In genomic region chr3:152251916-152252315, GRCh38 we compare ENCODE assay signal across 22 cellular contexts. TPM values are rescaled to one million over a fixed set of nuclear protein-coding genes. Genes with fewer than 3 reads are reported as not detected.
DNase-seq lines count a peak whose midpoint lies in the region; ATAC-seq, FAIRE-seq and TF ChIP-seq lines count a peak whose summit lies in the region.
"Had no signal": no experiment of that assay in that cellular context is flagged by ENCODE, and none has a peak within 500 bp of the region (broad histone marks: within the 10 kb centered on the region; RNA-seq: fewer than 3 reads in every experiment).

No MANE protein-coding gene starts in this region.

- H3K27me3 ChIP-seq in HL-60 (ENCODE audit: insufficient read depth, poor library complexity, severe bottlenecking) = no peaks in the 10 kb centered on the region
- H3K27me3 ChIP-seq: BE2C, upper lobe of left lung had no signal

- H3K27me3 Mint-ChIP-seq in activated naive CD4-positive, alpha-beta T cell treated with anti-CD3 and anti-CD28 coated beads for 36 hours (ENCODE audit: low read depth) = no peaks in the 10 kb centered on the region
- no peaks in the 10 kb centered on the region for H3K27me3 Mint-ChIP-seq in central memory CD8-positive, alpha-beta T cell
- H3K27me3 Mint-ChIP-seq in stimulated activated memory B cell treated with anti-CD40 and anti-IgM and Interleukin-4, amounts not matched to agents 10 μg/mL and 1 μg/mL and 100 μg/mL, for 72 hours = no peaks in the 10 kb centered on the region
- H3K27me3 Mint-ChIP-seq: activated CD4-positive, alpha-beta memory T cell treated with anti-CD3 and anti-CD28 coated beads for 36 hours had no signal

- TF ChIP-seq CTCF in HL-60 (IDR thresholded peaks at IDR 0.05; ENCODE audit: insufficient read depth, low read length) = no peak
- no peak for TF ChIP-seq CTCF in GM10248 (IDR thresholded peaks at IDR 0.05; ENCODE audit: control extremely low read depth, extremely low read depth, low read depth, missing control alignments)

- peaks cover 3% of the 10 kb centered on the region for H3K36me3 Mint-ChIP-seq in activated naive CD4-positive, alpha-beta T cell treated with anti-CD3 and anti-CD28 coated beads for 36 hours (ENCODE audit: low read depth)
- peaks cover 9% of the 10 kb centered on the region for H3K36me3 Mint-ChIP-seq in central memory CD8-positive, alpha-beta T cell (ENCODE audit: insufficient read depth)
- no peaks in the 10 kb centered on the region for H3K36me3 Mint-ChIP-seq in stimulated activated memory B cell treated with anti-CD40 and anti-IgM and Interleukin-4, amounts not matched to agents 10 μg/mL and 1 μg/mL and 100 μg/mL, for 72 hours

- H3K27ac Mint-ChIP-seq in activated naive CD4-positive, alpha-beta T cell treated with anti-CD3 and anti-CD28 coated beads for 36 hours = peak overlapping the region; percentile 76
- peak overlapping the region; percentile 91 for H3K27ac Mint-ChIP-seq in central memory CD8-positive, alpha-beta T cell (ENCODE audit: low read depth)
- peak overlapping the region; percentile 68 for H3K27ac Mint-ChIP-seq in stimulated activated memory B cell treated with anti-CD40 and anti-IgM and Interleukin-4, amounts not matched to agents 10 μg/mL and 1 μg/mL and 100 μg/mL, for 72 hours

- no peaks in the 10 kb centered on the region for H3K9me3 Mint-ChIP-seq in activated naive CD4-positive, alpha-beta T cell treated with anti-CD3 and anti-CD28 coated beads for 36 hours
- no peaks in the 10 kb centered on the region for H3K9me3 Mint-ChIP-seq in central memory CD8-positive, alpha-beta T cell
- no peaks in the 10 kb centered on the region for H3K9me3 Mint-ChIP-seq in stimulated activated memory B cell treated with anti-CD40 and anti-IgM and Interleukin-4, amounts not matched to agents 10 μg/mL and 1 μg/mL and 100 μg/mL, for 72 hours
- H3K9me3 Mint-ChIP-seq: activated CD4-positive, alpha-beta memory T cell treated with anti-CD3 and anti-CD28 coated beads for 36 hours had no signal

- peak overlapping the region; percentile 1; the same call in 1 of the 2 replicates for H3K27ac ChIP-seq in HL-60 (replicated peaks)
- H3K27ac ChIP-seq: psoas muscle, upper lobe of left lung had no signal

- CTCF ChIA-PET in activated naive CD4-positive, alpha-beta T cell treated with anti-CD3 and anti-CD28 coated beads for 36 hours (lab: Charles Lee) = interaction anchor here (0.6 kb wide), 1 partner anchor 179 kb away, joined by 5 read pairs; no protein-coding TSS in a partner anchor
- CTCF ChIA-PET in GM10248 (lab: Yijun Ruan, JAX) = interaction anchor here (1.1 to 1.5 kb wide), 2 partner anchors 11 to 48 kb away, joined by 3 to 4 read pairs; no protein-coding TSS in a partner anchor

- no peak for ATAC-seq in central memory CD8-positive, alpha-beta T cell (replicated peaks; ENCODE audit: extremely low read depth, poor library complexity, severe bottlenecking)
- ATAC-seq in stimulated activated memory B cell treated with anti-CD40 and anti-IgM and Interleukin-4, amounts not matched to agents 10 μg/mL and 1 μg/mL and 100 μg/mL, for 72 hours = no peak
- ATAC-seq: psoas muscle had no signal

- peaks cover 65% of the 10 kb centered on the region for H3K4me1 Mint-ChIP-seq in activated naive CD4-positive, alpha-beta T cell treated with anti-CD3 and anti-CD28 coated beads for 36 hours (ENCODE audit: low read depth)
- H3K4me1 Mint-ChIP-seq in central memory CD8-positive, alpha-beta T cell = peaks cover 52% of the 10 kb centered on the region
- peaks cover 55% of the 10 kb centered on the region for H3K4me1 Mint-ChIP-seq in stimulated activated memory B cell treated with anti-CD40 and anti-IgM and Interleukin-4, amounts not matched to agents 10 μg/mL and 1 μg/mL and 100 μg/mL, for 72 hours

- POLR2A ChIA-PET in GM10248 (lab: Yijun Ruan, JAX) = no interaction called here

- FAIRE-seq in GM12891 (lab: Jason Lieb, UNC) = no peak

- intact Hi-C loops in activated naive CD4-positive, alpha-beta T cell treated with anti-CD3 and anti-CD28 coated beads for 36 hours (cut with micrococcal nuclease) = no loop called here

- no peak for DNase-seq in activated naive CD4-positive, alpha-beta T cell treated with anti-CD3 and anti-CD28 coated beads for 36 hours
- DNase-seq in activated naive CD4-positive, alpha-beta T cell (lab: John Stamatoyannopoulos, UW) = no peak
- DNase-seq in HL-60 (ENCODE audit: low read depth in 1 of 2, low spot score in 1 of 2) (no peak), GM10248 (ENCODE audit: extremely low spot score) (no peak), GM12891 (ENCODE audit: insufficient read length, low spot score) (no peak), nucleus accumbens (lab: John Stamatoyannopoulos, UW) (no peak)
- DNase-seq in central memory CD8-positive, alpha-beta T cell (ENCODE audit: low spot score in 2 of 2) = no peak
- DNase-seq: activated CD4-positive, alpha-beta memory T cell treated with anti-CD3 and anti-CD28 coated beads for 36 hours; BE2C; Calu3; cerebellar nuclear complex; erythroblast; head of caudate nucleus; NCI-H1092 treated with DMSO at 0.1 percent for 48 hours; NCI-H187 treated with DMSO at 0.1 percent for 48 hours; psoas muscle; RPMI8226; stimulated activated CD8-positive, alpha-beta memory T cell treated with anti-CD3 and anti-CD28 coated beads, Interleukin-4, amount 100 ng/mL, for 48 hours; substantia nigra; T-helper 9 cell; upper lobe of left lung had no signal

- H3K4me3 Mint-ChIP-seq in activated naive CD4-positive, alpha-beta T cell treated with anti-CD3 and anti-CD28 coated beads for 36 hours = no peak overlapping the region
- peak overlapping the region; percentile 46 for H3K4me3 Mint-ChIP-seq in central memory CD8-positive, alpha-beta T cell
- no peak overlapping the region for H3K4me3 Mint-ChIP-seq in stimulated activated memory B cell treated with anti-CD40 and anti-IgM and Interleukin-4, amounts not matched to agents 10 μg/mL and 1 μg/mL and 100 μg/mL, for 72 hours
- H3K4me3 Mint-ChIP-seq: activated CD4-positive, alpha-beta memory T cell treated with anti-CD3 and anti-CD28 coated beads for 36 hours had no signal

- TF ChIP-seq POLR2A in GM12891 (IDR thresholded peaks at IDR 0.05; ENCODE audit: low read depth, low read length) = no peak

- no peak overlapping the region for H3K4me3 ChIP-seq in HL-60 (replicated peaks; ENCODE audit: insufficient read depth, low read length)
- H3K4me3 ChIP-seq: psoas muscle, upper lobe of left lung had no signal

TF ChIP-seq in GM12891, 5 proteins besides CTCF, POLR2A, EP300 and RAD21:
- TF ChIP-seq POLR2AphosphoS5 (IDR thresholded peaks at IDR 0.05; ENCODE audit: low read depth, low read length) = no peak
- TF ChIP-seq SPI1 (IDR thresholded peaks at IDR 0.05; ENCODE audit: low read depth, low read length) = no peak
- no peak for TF ChIP-seq TAF1 (IDR thresholded peaks at IDR 0.05; ENCODE audit: low read depth, low read length)
- no peak for TF ChIP-seq PAX5 (IDR thresholded peaks at IDR 0.05; ENCODE audit: insufficient read depth, low read length, severe bottlenecking)
- no peak for TF ChIP-seq POU2F2 (IDR thresholded peaks at IDR 0.05; ENCODE audit: low read depth, low read length)

RNA-seq across cellular contexts. Expression of gene MBNL1, which starts 16.8 kb away (rescaled TPM):
- total RNA-seq in activated naive CD4-positive, alpha-beta T cell treated with anti-CD3 and anti-CD28 coated beads for 36 hours = 100 to 1,000 TPM; 387 to 391 TPM
- 103 TPM for polyA plus RNA-seq in GM12891 (2012; ENCODE audit: low read depth, missing spikeins)
